Comparison of ENCODE assay signal across 1 cellular context in the genomic region with DNA sequence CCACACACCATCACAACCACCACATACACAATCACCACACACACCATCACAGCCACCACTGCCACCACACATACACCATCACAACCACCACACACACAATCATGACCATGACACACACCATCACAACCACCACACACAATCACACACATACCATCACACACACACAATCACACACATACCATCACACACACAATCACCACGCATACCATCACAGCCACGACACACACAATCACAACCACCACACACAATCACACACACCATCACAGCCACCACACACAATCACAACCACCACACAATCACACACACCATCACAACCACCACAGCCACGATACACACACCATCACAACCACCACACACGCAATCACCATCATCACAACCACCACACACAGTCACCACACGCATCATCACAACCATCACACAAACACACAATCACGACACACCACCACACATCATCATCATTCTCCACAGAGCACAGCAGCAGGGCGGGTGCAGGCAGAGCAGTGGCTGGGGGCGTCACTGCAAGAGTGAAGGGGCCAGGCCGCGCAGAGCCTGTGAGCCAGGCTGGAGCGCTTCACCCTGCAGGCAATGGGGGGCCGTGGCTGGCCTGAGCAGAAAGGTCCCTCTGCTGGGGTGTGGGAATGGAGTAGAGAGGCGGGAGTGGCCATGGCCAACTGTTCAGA.
TF ChIP-seq lines count a peak whose summit lies in the region.

No MANE protein-coding gene starts in this region.

TF ChIP-seq in IMR-90, 13 proteins besides CTCF, POLR2A, EP300 and RAD21 (continued from another document):
- TF ChIP-seq, protein P1, sequence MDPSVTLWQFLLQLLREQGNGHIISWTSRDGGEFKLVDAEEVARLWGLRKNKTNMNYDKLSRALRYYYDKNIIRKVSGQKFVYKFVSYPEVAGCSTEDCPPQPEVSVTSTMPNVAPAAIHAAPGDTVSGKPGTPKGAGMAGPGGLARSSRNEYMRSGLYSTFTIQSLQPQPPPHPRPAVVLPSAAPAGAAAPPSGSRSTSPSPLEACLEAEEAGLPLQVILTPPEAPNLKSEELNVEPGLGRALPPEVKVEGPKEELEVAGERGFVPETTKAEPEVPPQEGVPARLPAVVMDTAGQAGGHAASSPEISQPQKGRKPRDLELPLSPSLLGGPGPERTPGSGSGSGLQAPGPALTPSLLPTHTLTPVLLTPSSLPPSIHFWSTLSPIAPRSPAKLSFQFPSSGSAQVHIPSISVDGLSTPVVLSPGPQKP (IDR thresholded peaks at IDR 0.05; ENCODE audit: borderline replicate concordance, low read depth, low read length): no peak
- TF ChIP-seq NFE2L2 (IDR thresholded peaks at IDR 0.05; ENCODE audit: low read depth, low read length): no peak
TF ChIP-seq in IMR-90: peak in this region for 0.
